1 cellular context compared by ENCODE assay signal in the genomic region with DNA sequence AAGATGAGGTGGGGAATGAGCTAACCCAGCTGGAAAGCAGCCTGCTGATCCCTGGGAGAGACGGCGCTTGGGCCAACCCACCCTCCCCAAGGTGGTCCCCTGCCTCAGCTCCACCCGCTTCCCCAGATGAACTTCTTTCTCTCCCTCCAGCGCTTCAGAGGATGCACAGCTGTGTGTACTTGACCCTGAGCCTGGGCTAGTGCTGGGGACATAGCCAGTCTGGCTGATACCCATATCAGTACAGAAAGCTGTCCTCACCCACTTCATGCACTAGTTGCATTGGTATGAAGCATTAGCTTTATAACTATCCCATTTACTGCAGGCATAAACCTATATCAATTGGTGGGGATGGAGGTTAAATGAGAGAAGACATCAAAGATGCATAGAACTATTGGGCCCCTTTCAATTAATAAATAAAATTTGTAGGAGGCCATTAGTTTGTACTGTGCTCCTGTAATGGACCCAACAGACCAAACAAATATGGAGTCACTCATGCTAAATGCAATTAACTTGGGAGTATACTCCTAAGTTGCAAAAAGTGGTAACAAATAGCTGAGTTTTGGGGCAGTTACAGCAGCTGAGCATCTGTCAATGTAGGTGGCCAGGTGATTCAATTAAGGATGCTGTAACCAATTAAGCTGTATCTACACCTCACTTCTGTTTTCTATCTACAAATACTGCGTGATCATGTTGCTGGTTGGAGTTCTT.
TF ChIP-seq lines count a peak whose summit lies in the region.

No MANE protein-coding gene starts in this region.

TF ChIP-seq in IMR-90, 13 proteins besides CTCF, POLR2A, EP300 and RAD21:
- no peak for TF ChIP-seq RCOR1 (IDR thresholded peaks at IDR 0.05; ENCODE audit: insufficient replicate concordance, low read length)
- no peak for TF ChIP-seq BHLHE40 (IDR thresholded peaks at IDR 0.05; ENCODE audit: low read depth, low read length)
- TF ChIP-seq CHD1 (IDR thresholded peaks at IDR 0.05; ENCODE audit: low read depth, low read length), result no peak
- TF ChIP-seq MXI1 (IDR thresholded peaks at IDR 0.05; ENCODE audit: borderline replicate concordance, low read depth, low read length), result no peak
- TF ChIP-seq, protein P1, sequence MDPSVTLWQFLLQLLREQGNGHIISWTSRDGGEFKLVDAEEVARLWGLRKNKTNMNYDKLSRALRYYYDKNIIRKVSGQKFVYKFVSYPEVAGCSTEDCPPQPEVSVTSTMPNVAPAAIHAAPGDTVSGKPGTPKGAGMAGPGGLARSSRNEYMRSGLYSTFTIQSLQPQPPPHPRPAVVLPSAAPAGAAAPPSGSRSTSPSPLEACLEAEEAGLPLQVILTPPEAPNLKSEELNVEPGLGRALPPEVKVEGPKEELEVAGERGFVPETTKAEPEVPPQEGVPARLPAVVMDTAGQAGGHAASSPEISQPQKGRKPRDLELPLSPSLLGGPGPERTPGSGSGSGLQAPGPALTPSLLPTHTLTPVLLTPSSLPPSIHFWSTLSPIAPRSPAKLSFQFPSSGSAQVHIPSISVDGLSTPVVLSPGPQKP (IDR thresholded peaks at IDR 0.05; ENCODE audit: borderline replicate concordance, low read depth, low read length), result no peak
- no peak for TF ChIP-seq RFX5 (IDR thresholded peaks at IDR 0.05; ENCODE audit: low read depth, low read length)
- TF ChIP-seq MAZ (IDR thresholded peaks at IDR 0.05; ENCODE audit: borderline replicate concordance, low read depth, low read length), result no peak
- no peak for TF ChIP-seq CEBPB (IDR thresholded peaks at IDR 0.05; ENCODE audit: low read depth, low read length)
- no peak for TF ChIP-seq NFE2L2 (IDR thresholded peaks at IDR 0.05; ENCODE audit: low read depth, low read length)
- TF ChIP-seq, protein P2, sequence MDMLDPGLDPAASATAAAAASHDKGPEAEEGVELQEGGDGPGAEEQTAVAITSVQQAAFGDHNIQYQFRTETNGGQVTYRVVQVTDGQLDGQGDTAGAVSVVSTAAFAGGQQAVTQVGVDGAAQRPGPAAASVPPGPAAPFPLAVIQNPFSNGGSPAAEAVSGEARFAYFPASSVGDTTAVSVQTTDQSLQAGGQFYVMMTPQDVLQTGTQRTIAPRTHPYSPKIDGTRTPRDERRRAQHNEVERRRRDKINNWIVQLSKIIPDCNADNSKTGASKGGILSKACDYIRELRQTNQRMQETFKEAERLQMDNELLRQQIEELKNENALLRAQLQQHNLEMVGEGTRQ (IDR thresholded peaks at IDR 0.05; ENCODE audit: low read depth, low read length), result no peak
- no peak for TF ChIP-seq MAFK (IDR thresholded peaks at IDR 0.05; ENCODE audit: low read depth, low read length)
- no peak for TF ChIP-seq SMC3 (IDR thresholded peaks at IDR 0.05; ENCODE audit: low read depth, low read length)
- TF ChIP-seq FOS (IDR thresholded peaks at IDR 0.05; ENCODE audit: low read depth, low read length), result no peak
